14 cellular contexts compared by ENCODE assay signal in the genomic region with DNA sequence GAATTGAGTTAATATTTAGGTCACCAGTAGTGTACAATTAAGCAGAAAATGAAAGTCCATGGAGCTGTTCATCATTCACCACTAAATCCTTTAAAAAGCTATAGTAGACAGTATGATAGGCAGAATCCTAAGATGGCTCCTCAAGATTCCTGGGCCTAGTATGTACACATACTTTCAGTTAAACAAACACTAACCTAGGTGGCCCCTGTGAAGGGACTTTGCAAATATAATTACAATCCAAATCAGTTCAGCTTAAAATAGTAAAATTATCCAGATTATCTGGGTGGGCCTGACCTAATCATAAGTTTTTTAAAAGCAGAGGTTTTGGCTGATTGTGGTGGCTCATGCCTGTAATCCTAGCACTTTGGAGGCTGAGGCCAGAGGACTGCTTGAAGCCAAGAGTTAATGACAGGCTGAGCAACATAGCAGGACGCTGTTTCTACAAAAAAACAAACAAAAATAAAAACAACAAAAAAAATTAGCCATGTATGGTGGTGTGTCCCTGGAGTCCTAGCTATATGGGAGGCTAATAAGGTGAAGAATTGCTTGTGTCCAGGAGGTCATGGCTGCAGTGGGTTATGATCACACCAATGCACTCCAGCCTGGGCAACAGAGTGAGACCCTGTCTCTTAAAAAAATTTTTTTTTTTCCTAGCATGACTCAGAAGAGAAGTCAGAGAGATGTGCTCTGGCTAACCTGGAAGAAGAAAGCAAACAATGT.
"Had no signal": no experiment of that assay in that cellular context is flagged by ENCODE, and none has a peak within 500 bp of the region (broad histone marks: within the 10 kb centered on the region; RNA-seq: fewer than 3 reads in every experiment).

No MANE protein-coding gene starts in this region.

- H3K27ac Mint-ChIP-seq: T-helper 2 cell treated with Interferon-gamma antibody and Interleukin-4, amounts not matched to agents 5 μg/mL and 100 μg/mL, for 36 hours had no signal

- ATAC-seq: heart left ventricle, left lobe of liver had no signal

- H3K4me3 Mint-ChIP-seq: T-helper 2 cell treated with Interferon-gamma antibody and Interleukin-4, amounts not matched to agents 5 μg/mL and 100 μg/mL, for 36 hours had no signal

- H3K9me3 Mint-ChIP-seq: T-helper 2 cell treated with Interferon-gamma antibody and Interleukin-4, amounts not matched to agents 5 μg/mL and 100 μg/mL, for 36 hours had no signal

- DNase-seq: activated CD4-positive, CD25-positive, alpha-beta regulatory T cell treated with anti-CD3 and anti-CD28 coated beads, Interleukin-2, amount 50 U/mL, for 72 hours; activated naive CD4-positive, alpha-beta T cell; adrenal gland; central memory CD4-positive, alpha-beta T cell; effector CD8-positive, alpha-beta T cell; heart left ventricle; islet precursor cell; mesendoderm; ovary; stimulated activated CD4-positive, alpha-beta T cell treated with anti-CD3 and anti-CD28 coated beads, Interleukin-4, amount 100 ng/mL, for 1 hour; stimulated activated CD8-positive, alpha-beta memory T cell treated with anti-CD3 and anti-CD28 coated beads, Interleukin-4, amount 100 ng/mL, for 48 hours; tibial artery had no signal
